15 cellular contexts compared by ENCODE assay signal in genomic region chr5:157748740-157749461, GRCh38. TPM values are rescaled to one million over a fixed set of nuclear protein-coding genes. Genes with fewer than 3 reads are reported as not detected.
DNase-seq lines count a peak whose midpoint lies in the region; ATAC-seq and TF ChIP-seq lines count a peak whose summit lies in the region.
"Had no signal": no experiment of that assay in that cellular context is flagged by ENCODE, and none has a peak within 500 bp of the region (broad histone marks: within the 10 kb centered on the region; RNA-seq: fewer than 3 reads in every experiment).

No MANE protein-coding gene starts in this region.

- no peaks in the 10 kb centered on the region for H3K27me3 Mint-ChIP-seq in activated T-cell treated with anti-CD3 and anti-CD28 coated beads, Interleukin-2, amount 50 U/mL, for 24 hours
- no peaks in the 10 kb centered on the region for H3K27me3 Mint-ChIP-seq in stimulated activated naive B cell treated with anti-CD40 and anti-IgM and Interleukin-4, amounts not matched to agents 10 μg/mL and 1 μg/mL and 100 μg/mL, for 72 hours
- H3K27me3 Mint-ChIP-seq: activated naive CD4-positive, alpha-beta T cell treated with anti-CD3 and anti-CD28 coated beads, Interleukin-2, amount 10 ng/mL, durations not matched to agents 7 days and 5 days had no signal

- H3K36me3 Mint-ChIP-seq in activated T-cell treated with anti-CD3 and anti-CD28 coated beads, Interleukin-2, amount 50 U/mL, for 24 hours (ENCODE audit: low read depth) = peaks cover 46% of the 10 kb centered on the region
- H3K36me3 Mint-ChIP-seq in stimulated activated naive B cell treated with anti-CD40 and anti-IgM and Interleukin-4, amounts not matched to agents 10 μg/mL and 1 μg/mL and 100 μg/mL, for 72 hours = peaks cover 8 to 33% of the 10 kb centered on the region in 2 donors

- ATAC-seq in stimulated activated naive B cell treated with anti-CD40 and anti-IgM and Interleukin-4, amounts not matched to agents 10 μg/mL and 1 μg/mL and 100 μg/mL, for 72 hours (replicated peaks) = no peak
- no peak for ATAC-seq in activated CD4-positive, CD25-positive, alpha-beta regulatory T cell treated with anti-CD3 and anti-CD28 coated beads, Interleukin-2, amount 50 U/mL, for 24 hours
- ATAC-seq in HG03354 (IDR thresholded peaks at IDR 0.05; ENCODE audit: poor library complexity, severe bottlenecking, unreplicated experiment) = no peak
- ATAC-seq: Panc1 had no signal

- no peaks in the 10 kb centered on the region for H3K9me3 Mint-ChIP-seq in activated T-cell treated with anti-CD3 and anti-CD28 coated beads, Interleukin-2, amount 50 U/mL, for 24 hours
- no peaks in the 10 kb centered on the region for H3K9me3 Mint-ChIP-seq in stimulated activated naive B cell treated with anti-CD40 and anti-IgM and Interleukin-4, amounts not matched to agents 10 μg/mL and 1 μg/mL and 100 μg/mL, for 72 hours
- H3K9me3 Mint-ChIP-seq: activated naive CD4-positive, alpha-beta T cell treated with anti-CD3 and anti-CD28 coated beads, Interleukin-2, amount 10 ng/mL, durations not matched to agents 7 days and 5 days; endodermal cell had no signal

- peak; percentile 20 for TF ChIP-seq CTCF in fibroblast of mammary gland (conservative IDR thresholded peaks at IDR 0.05; ENCODE audit: control insufficient read depth, insufficient read depth, low read depth, low read length)

- no peak overlapping the region for H3K4me3 ChIP-seq in fibroblast of mammary gland (ENCODE audit: control insufficient read depth, low read depth, low read length)

- no peak for DNase-seq in activated T-cell treated with anti-CD3 and anti-CD28 coated beads, Interleukin-2, amount 50 U/mL, for 24 hours
- DNase-seq in activated T-cell treated with anti-CD3 and anti-CD28 coated beads, Interleukin-2, amount 50 U/mL, for 1 hour = no peak
- peak; percentile 67 for DNase-seq in RPMI7951 (ENCODE audit: low read depth)
- DNase-seq in fibroblast of mammary gland (ENCODE audit: low read depth) = peak; percentile 92
- DNase-seq in stimulated activated naive B cell treated with anti-CD40 and anti-IgM and Interleukin-4, amounts not matched to agents 10 μg/mL and 1 μg/mL and 100 μg/mL, for 72 hours = no peak
- no peak for DNase-seq in NOMO-1 (lab: John Stamatoyannopoulos, UW; ENCODE audit: unreplicated experiment in 2 of 2)
- DNase-seq: ACHN; activated naive CD4-positive, alpha-beta T cell treated with anti-CD3 and anti-CD28 coated beads, Interleukin-2, amount 10 ng/mL, durations not matched to agents 7 days and 5 days; endodermal cell; kidney glomerular epithelial cell; NCI-H1694 treated with DMSO at 0.1 percent for 48 hours; stimulated activated CD4-positive, alpha-beta T cell treated with anti-CD3 and anti-CD28 coated beads, Interleukin-4, amount 100 ng/mL, for 4 hours had no signal

- peak overlapping the region; percentile 38 for H3K27ac Mint-ChIP-seq in activated T-cell treated with anti-CD3 and anti-CD28 coated beads, Interleukin-2, amount 50 U/mL, for 24 hours
- peak overlapping the region; percentile 2 for H3K27ac Mint-ChIP-seq in stimulated activated naive B cell treated with anti-CD40 and anti-IgM and Interleukin-4, amounts not matched to agents 10 μg/mL and 1 μg/mL and 100 μg/mL, for 72 hours
- H3K27ac Mint-ChIP-seq: activated naive CD4-positive, alpha-beta T cell treated with anti-CD3 and anti-CD28 coated beads, Interleukin-2, amount 10 ng/mL, durations not matched to agents 7 days and 5 days; endodermal cell had no signal

- no peak overlapping the region for H3K4me3 Mint-ChIP-seq in activated T-cell treated with anti-CD3 and anti-CD28 coated beads, Interleukin-2, amount 50 U/mL, for 24 hours
- H3K4me3 Mint-ChIP-seq in stimulated activated naive B cell treated with anti-CD40 and anti-IgM and Interleukin-4, amounts not matched to agents 10 μg/mL and 1 μg/mL and 100 μg/mL, for 72 hours = no peak overlapping the region
- H3K4me3 Mint-ChIP-seq: activated naive CD4-positive, alpha-beta T cell treated with anti-CD3 and anti-CD28 coated beads, Interleukin-2, amount 10 ng/mL, durations not matched to agents 7 days and 5 days; endodermal cell had no signal

- peaks cover 51% of the 10 kb centered on the region for H3K4me1 Mint-ChIP-seq in activated T-cell treated with anti-CD3 and anti-CD28 coated beads, Interleukin-2, amount 50 U/mL, for 24 hours (ENCODE audit: low read depth)
- peaks cover 32 to 56% of the 10 kb centered on the region in 2 donors for H3K4me1 Mint-ChIP-seq in stimulated activated naive B cell treated with anti-CD40 and anti-IgM and Interleukin-4, amounts not matched to agents 10 μg/mL and 1 μg/mL and 100 μg/mL, for 72 hours

RNA-seq across cellular contexts. Expression of gene LSM11, which starts 5.4 kb away (rescaled TPM):
- total RNA-seq in RPMI7951 (2014; rRNA removed; shearing (Covaris generic)) = 2.3 and 2.4 TPM in 2 replicates

RNA-seq across cellular contexts. Expression of gene THG1L, which starts 17.7 kb away (rescaled TPM):
- total RNA-seq in RPMI7951 (2014; rRNA removed; shearing (Covaris generic)) = 17.3 and 21.7 TPM in 2 replicates

Comparison
In these comparisons a context has a peak if more than half of its experiments do, and no peak if none do; other contexts are left out.
1. DNase-seq: peak in RPMI7951 (single experiment) and fibroblast of mammary gland (single experiment); none in activated T-cell treated with anti-CD3 and anti-CD28 coated beads, Interleukin-2, amount 50 U/mL, for 24 hours (single experiment), activated T-cell treated with anti-CD3 and anti-CD28 coated beads, Interleukin-2, amount 50 U/mL, for 1 hour (single experiment), stimulated activated naive B cell treated with anti-CD40 and anti-IgM and Interleukin-4, amounts not matched to agents 10 μg/mL and 1 μg/mL and 100 μg/mL, for 72 hours (single experiment) and NOMO-1 (0 of 2).